Comparison of ENCODE assay signal across 27 cellular contexts in genomic region chr17:65086465-65086864, GRCh38.
"Had no signal": no experiment of that assay in that cellular context is flagged by ENCODE, and none has a peak within 500 bp of the region (broad histone marks: within the 10 kb centered on the region; RNA-seq: fewer than 3 reads in every experiment).

No MANE protein-coding gene starts in this region.

- FAIRE-seq: small intestine had no signal

- H3K4me1 ChIP-seq: parathyroid adenoma, psoas muscle, sigmoid colon, suprapubic skin, tibial artery, upper lobe of right lung, vagina had no signal

- H3K9ac ChIP-seq: parathyroid adenoma had no signal

- H3K27ac ChIP-seq: ovary, parathyroid adenoma, psoas muscle, right lobe of liver, sigmoid colon, suprapubic skin, testis, tibial artery, upper lobe of right lung, vagina had no signal

- H3K36me3 ChIP-seq: ovary, right lobe of liver, sigmoid colon, suprapubic skin, tibial artery, transverse colon, upper lobe of right lung, vagina had no signal

- H3K9me3 ChIP-seq: ovary, psoas muscle, right lobe of liver, sigmoid colon, suprapubic skin, testis, tibial artery, transverse colon, upper lobe of right lung, vagina had no signal

- DNase-seq: naive B cell; naive thymus-derived CD8-positive, alpha-beta T cell; nephron progenitor cell; occipital lobe; ovary; psoas muscle; right cardiac atrium; sigmoid colon; small intestine; stimulated activated CD4-positive, alpha-beta T cell treated with anti-CD3 and anti-CD28 coated beads, Interleukin-15, amount 100 ng/mL, for 24 hours; stimulated activated CD4-positive, alpha-beta T cell treated with anti-CD3 and anti-CD28 coated beads, Interleukin-2, amount 100 ng/mL, for 24 hours; stimulated activated CD4-positive, alpha-beta T cell treated with anti-CD3 and anti-CD28 coated beads, Interleukin-2, amount 100 ng/mL, for 48 hours; stimulated activated CD4-positive, alpha-beta T cell treated with anti-CD3 and anti-CD28 coated beads, Interleukin-4, amount 100 ng/mL, for 24 hours; stimulated activated naive CD4-positive, alpha-beta T cell; stimulated activated naive CD8-positive, alpha-beta T cell treated with anti-CD3 and anti-CD28 coated beads, Interleukin-15, amount 100 ng/mL, for 72 hours; stimulated activated naive CD8-positive, alpha-beta T cell treated with anti-CD3 and anti-CD28 coated beads, Interleukin-15, Interleukin-2, amounts not matched to agents 100 U/mL and 50 U/mL, for 24 hours; substantia nigra; testis; transverse colon; upper lobe of right lung had no signal

- H3K27me3 ChIP-seq: ovary, right lobe of liver, sigmoid colon, suprapubic skin, testis, transverse colon, upper lobe of right lung, vagina had no signal

- H3K79me2 ChIP-seq: parathyroid adenoma had no signal

- H2AFZ ChIP-seq: parathyroid adenoma had no signal

- H3K4me3 ChIP-seq: ovary, psoas muscle, right lobe of liver, sigmoid colon, suprapubic skin, testis, tibial artery, transverse colon, upper lobe of right lung, vagina had no signal

- ATAC-seq: naive thymus-derived CD8-positive, alpha-beta T cell; natural killer cell treated with Interleukin-12 subunit alpha and Interleukin-12 subunit beta and Interleukin-15 and Interleukin-18, amount 100 ng/mL, for 72 hours; psoas muscle; right cardiac atrium; right lobe of liver; stimulated activated effector memory CD8-positive, alpha-beta T cell treated with anti-CD3 and anti-CD28 coated beads, Interleukin-12 subunit alpha, Interleukin-12 subunit beta, amount 100 ng/mL, for 72 hours; stimulated activated naive CD8-positive, alpha-beta T cell treated with anti-CD3 and anti-CD28 coated beads, Interleukin-15, amount 100 ng/mL, for 72 hours; stimulated activated naive CD8-positive, alpha-beta T cell treated with anti-CD3 and anti-CD28 coated beads, Interleukin-15, Interleukin-2, amounts not matched to agents 100 U/mL and 50 U/mL, for 24 hours; upper lobe of right lung had no signal
